ENCODE assay signal across 17 cellular contexts in the genomic region with DNA sequence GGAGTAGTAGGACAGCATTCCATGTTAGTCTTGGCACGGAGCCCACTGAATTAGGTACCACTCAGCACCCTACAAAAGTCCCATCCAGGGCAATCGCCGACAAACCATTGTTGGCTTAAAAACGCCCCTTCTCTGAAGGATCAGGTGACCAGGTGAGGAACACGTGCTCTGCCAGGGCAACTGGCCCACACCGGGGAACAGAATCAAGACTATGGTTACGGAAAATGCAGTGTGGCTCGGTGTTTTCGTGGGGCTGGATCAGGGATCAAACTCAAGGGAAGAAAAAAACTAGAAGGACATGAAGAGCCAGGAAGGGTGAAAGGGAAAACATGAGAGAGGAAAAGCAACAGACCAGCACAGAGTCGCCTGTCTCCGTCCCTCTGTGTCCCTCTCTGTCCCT.
DNase-seq lines count a peak whose midpoint lies in the region; ATAC-seq and TF ChIP-seq lines count a peak whose summit lies in the region.
"Had no signal": no experiment of that assay in that cellular context is flagged by ENCODE, and none has a peak within 500 bp of the region (broad histone marks: within the 10 kb centered on the region; RNA-seq: fewer than 3 reads in every experiment).

No MANE protein-coding gene starts in this region.

- CTCF ChIA-PET in A673 (lab: Charles Lee) = no interaction called here

- WGBS in right cardiac atrium = 65% methylated on average over 11 of the region's 11 CpGs
- WGBS in gastroesophageal sphincter (ENCODE audit: low coverage in 1 of 2), 2 donors = 72 to 89% methylated on average over 5 to 6 of the region's 11 CpGs
- 86 to 91% methylated on average over 11 of the region's 11 CpGs for WGBS in sigmoid colon, 2 donors

- TF ChIP-seq POLR2A in gastroesophageal sphincter (IDR thresholded peaks at IDR 0.05) (no peak), sigmoid colon (IDR thresholded peaks at IDR 0.05) (no peak)

- H3K36me3 ChIP-seq in gastroesophageal sphincter (no peaks in the 10 kb centered on the region), sigmoid colon (no peaks in the 10 kb centered on the region), A673 (ENCODE audit: insufficient read depth, low read length, poor library complexity, severe bottlenecking) (no peaks in the 10 kb centered on the region), WERI-Rb-1 (no peaks in the 10 kb centered on the region)
- H3K36me3 ChIP-seq: Peyer's patch had no signal

- no peak overlapping the region for H3K4me3 ChIP-seq in right cardiac atrium (ENCODE audit: low read length)
- no peak overlapping the region for H3K4me3 ChIP-seq in gastroesophageal sphincter
- H3K4me3 ChIP-seq in sigmoid colon = no peak overlapping the region
- no peak overlapping the region for H3K4me3 ChIP-seq in A673 (ENCODE audit: low read depth, low read length, poor library complexity, severe bottlenecking)
- H3K4me3 ChIP-seq in WERI-Rb-1 (ENCODE audit: low read depth, low read length) = no peak overlapping the region
- H3K4me3 ChIP-seq: Peyer's patch had no signal

- POLR2A ChIA-PET in A673 (lab: Charles Lee; ENCODE audit: low non-redundant PET) = no interaction called here

- ATAC-seq in right cardiac atrium (no peak), gastroesophageal sphincter (no peak)
- ATAC-seq: activated naive CD8-positive, alpha-beta T cell treated with anti-CD3 and anti-CD28 coated beads, Interleukin-2, amount 50 U/mL, for 24 hours; HepG2; naive thymus-derived CD8-positive, alpha-beta T cell had no signal

- BruUV-seq in A673 (replicated peaks; lab: Mats Ljungman, UMichigan) = no TSS peak

- no peaks in the 10 kb centered on the region for H3K9me3 ChIP-seq in right cardiac atrium (ENCODE audit: control insufficient read depth, low read length)
- H3K9me3 ChIP-seq in gastroesophageal sphincter = peaks cover 0 to under 1% (median 0%) of the 10 kb centered on the region in 3 donors
- no peaks in the 10 kb centered on the region for H3K9me3 ChIP-seq in sigmoid colon
- no peaks in the 10 kb centered on the region for H3K9me3 ChIP-seq in A673 (ENCODE audit: low read depth, low read length, poor library complexity, severe bottlenecking)
- no peaks in the 10 kb centered on the region for H3K9me3 ChIP-seq in WERI-Rb-1 (ENCODE audit: severe bottlenecking)
- H3K9me3 ChIP-seq: Peyer's patch had no signal

- peaks cover 9% of the 10 kb centered on the region for H3K4me1 ChIP-seq in right cardiac atrium (ENCODE audit: control insufficient read depth, insufficient read depth, low read length)
- peaks cover 0 to 10% (median 0%) of the 10 kb centered on the region in 3 donors for H3K4me1 ChIP-seq in gastroesophageal sphincter
- no peaks in the 10 kb centered on the region for H3K4me1 ChIP-seq in sigmoid colon
- no peaks in the 10 kb centered on the region for H3K4me1 ChIP-seq in A673 (ENCODE audit: insufficient read depth, low read length, poor library complexity, severe bottlenecking)
- H3K4me1 ChIP-seq: Peyer's patch had no signal

- DNase-seq in right cardiac atrium = peak in 1 of 3 donors; percentile 50
- no peak for DNase-seq in cardiac septum (ENCODE audit: low spot score)
- no peak for DNase-seq in sigmoid colon
- no peak for DNase-seq in A673 (ENCODE audit: low spot score)
- no peak for DNase-seq in WERI-Rb-1
- DNase-seq in occipital lobe (lab: John Stamatoyannopoulos, UW) = no peak
- DNase-seq: activated effector memory CD4-positive, alpha-beta T cell treated with anti-CD3 and anti-CD28 coated beads, Interleukin-2, amount 50 U/mL, for 16 hours; activated naive CD8-positive, alpha-beta T cell treated with anti-CD3 and anti-CD28 coated beads, Interleukin-2, amount 50 U/mL, for 24 hours; CD4-positive, alpha-beta T cell; effector CD4-positive, alpha-beta T cell; naive thymus-derived CD8-positive, alpha-beta T cell; NCI-H1092 treated with DMSO at 0.1 percent for 48 hours; NCI-H2029 treated with DMSO at 0.1 percent for 48 hours; NCI-H510A; Peyer's patch had no signal

- H3K27ac ChIP-seq in right cardiac atrium (ENCODE audit: low read length) (peak overlapping the region; percentile 37), gastroesophageal sphincter (peak overlapping the region; percentile 21 to 73 (median 44)), sigmoid colon (peak overlapping the region; percentile 53 to 71 (median 56)), A673 (ENCODE audit: low read depth, low read length, poor library complexity, severe bottlenecking) (no peak overlapping the region), WERI-Rb-1 (no peak overlapping the region)

- intact Hi-C loops in right cardiac atrium (cut with DNase I) = no loop called here
- intact Hi-C loops in cardiac septum (cut with DNase I) = no loop called here
- intact Hi-C loops in sigmoid colon (cut with DNase I) = no loop called here
- intact Hi-C loops in A673 (cut with micrococcal nuclease; ENCODE audit: unreplicated experiment) = no loop called here

- TF ChIP-seq CTCF in gastroesophageal sphincter (IDR thresholded peaks at IDR 0.05) = no peak
- TF ChIP-seq CTCF in sigmoid colon (IDR thresholded peaks at IDR 0.05) = no peak
- no peak for TF ChIP-seq CTCF in A673 (conservative IDR thresholded peaks at IDR 0.05; ENCODE audit: low read depth, low read length)
- TF ChIP-seq CTCF in WERI-Rb-1 (IDR thresholded peaks at IDR 0.05; ENCODE audit: low read depth, low read length) = no peak

- TF ChIP-seq EP300 in gastroesophageal sphincter (IDR thresholded peaks at IDR 0.05) (no peak), sigmoid colon (IDR thresholded peaks at IDR 0.05) (no peak)

- no peaks in the 10 kb centered on the region for H3K27me3 ChIP-seq in right cardiac atrium (ENCODE audit: control insufficient read depth, insufficient read depth)
- no peaks in the 10 kb centered on the region for H3K27me3 ChIP-seq in gastroesophageal sphincter
- H3K27me3 ChIP-seq in sigmoid colon = no peaks in the 10 kb centered on the region
- H3K27me3 ChIP-seq in A673 (replicated peaks; ENCODE audit: insufficient read depth, low read depth, low read length, poor library complexity) = no peaks in the 10 kb centered on the region
- no peaks in the 10 kb centered on the region for H3K27me3 ChIP-seq in WERI-Rb-1 (ENCODE audit: insufficient read depth, low read depth, severe bottlenecking)
- H3K27me3 ChIP-seq: Peyer's patch had no signal

Comparison
In these comparisons a context has a peak if more than half of its experiments do, and no peak if none do; other contexts are left out.
1. H3K27ac ChIP-seq: peak in right cardiac atrium (single experiment), gastroesophageal sphincter (4 of 4) and sigmoid colon (4 of 4); none in A673 (single experiment) and WERI-Rb-1 (single experiment).